ENCODE assay signal across 1 cellular context in the genomic region with DNA sequence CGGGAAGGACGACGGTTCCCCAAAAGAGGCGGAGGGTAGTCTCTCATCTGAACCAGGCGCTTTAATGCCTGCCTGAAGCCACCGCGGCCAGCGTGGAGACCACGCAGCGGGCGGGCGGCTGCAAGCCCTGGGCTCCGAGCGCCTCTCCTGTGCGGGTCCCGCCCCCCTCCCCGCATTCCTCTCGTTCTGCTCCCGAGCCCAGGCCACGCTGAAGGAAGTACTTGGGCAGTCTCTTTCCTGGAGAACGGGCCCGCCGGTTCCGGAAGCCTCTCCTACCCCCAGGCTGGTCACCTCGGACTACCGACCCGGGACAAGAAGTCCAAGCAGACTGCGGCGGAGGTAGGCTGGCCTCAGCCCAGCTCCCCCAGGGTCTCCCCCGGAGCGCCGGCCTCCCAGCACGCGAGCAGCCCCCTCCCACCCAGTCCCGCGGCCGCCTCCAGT.
TF ChIP-seq lines count a peak whose summit lies in the region.

No MANE protein-coding gene starts in this region.

TF ChIP-seq in HepG2, 621 proteins besides CTCF, POLR2A, EP300 and RAD21 (continued from another document):
- TF ChIP-seq PRDM15 (CRISPR knock-in tag; IDR thresholded peaks at IDR 0.05): no peak
- peak; percentile 44; the same call in 1 of the 2 replicates for TF ChIP-seq NR0B2 (CRISPR knock-in tag; IDR thresholded peaks at IDR 0.05)
- no peak for TF ChIP-seq RFX5 (IDR thresholded peaks at IDR 0.05; ENCODE audit: low read depth, low read length)
- TF ChIP-seq ZNF432 (CRISPR knock-in tag; IDR thresholded peaks at IDR 0.05; ENCODE audit: borderline replicate concordance): no peak
- TF ChIP-seq TIGD3 (CRISPR knock-in tag; IDR thresholded peaks at IDR 0.05; ENCODE audit: borderline replicate concordance): no peak
- peak; percentile 7; the same call in 1 of the 2 replicates for TF ChIP-seq ZC3H13 (CRISPR knock-in tag; IDR thresholded peaks at IDR 0.05)
- TF ChIP-seq, protein P1, sequence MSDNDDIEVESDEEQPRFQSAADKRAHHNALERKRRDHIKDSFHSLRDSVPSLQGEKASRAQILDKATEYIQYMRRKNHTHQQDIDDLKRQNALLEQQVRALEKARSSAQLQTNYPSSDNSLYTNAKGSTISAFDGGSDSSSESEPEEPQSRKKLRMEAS (IDR thresholded peaks at IDR 0.05): peak; percentile 2; the same call in 1 of the 2 replicates
- TF ChIP-seq, protein P2, sequence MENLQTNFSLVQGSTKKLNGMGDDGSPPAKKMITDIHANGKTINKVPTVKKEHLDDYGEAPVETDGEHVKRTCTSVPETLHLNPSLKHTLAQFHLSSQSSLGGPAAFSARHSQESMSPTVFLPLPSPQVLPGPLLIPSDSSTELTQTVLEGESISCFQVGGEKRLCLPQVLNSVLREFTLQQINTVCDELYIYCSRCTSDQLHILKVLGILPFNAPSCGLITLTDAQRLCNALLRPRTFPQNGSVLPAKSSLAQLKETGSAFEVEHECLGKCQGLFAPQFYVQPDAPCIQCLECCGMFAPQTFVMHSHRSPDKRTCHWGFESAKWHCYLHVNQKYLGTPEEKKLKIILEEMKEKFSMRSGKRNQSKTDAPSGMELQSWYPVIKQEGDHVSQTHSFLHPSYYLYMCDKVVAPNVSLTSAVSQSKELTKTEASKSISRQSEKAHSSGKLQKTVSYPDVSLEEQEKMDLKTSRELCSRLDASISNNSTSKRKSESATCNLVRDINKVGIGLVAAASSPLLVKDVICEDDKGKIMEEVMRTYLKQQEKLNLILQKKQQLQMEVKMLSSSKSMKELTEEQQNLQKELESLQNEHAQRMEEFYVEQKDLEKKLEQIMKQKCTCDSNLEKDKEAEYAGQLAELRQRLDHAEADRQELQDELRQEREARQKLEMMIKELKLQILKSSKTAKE (CRISPR knock-in tag; IDR thresholded peaks at IDR 0.05; ENCODE audit: borderline replicate concordance): no peak
- 0 out of 2 replicates have a peak, but pooled peaks have one; percentile 0 for TF ChIP-seq ZFP36L1 (CRISPR knock-in tag; IDR thresholded peaks at IDR 0.05)
- no peak for TF ChIP-seq MBD4 (IDR thresholded peaks at IDR 0.05; ENCODE audit: borderline replicate concordance, low read length)
- TF ChIP-seq SP1 (IDR thresholded peaks at IDR 0.05): no peak
- TF ChIP-seq SP1 (CRISPR knock-in tag; IDR thresholded peaks at IDR 0.05): no peak
- no peak for TF ChIP-seq SNRNP70 (IDR thresholded peaks at IDR 0.05; ENCODE audit: low read depth, low read length)
- TF ChIP-seq NR2C2 (CRISPR knock-in tag; IDR thresholded peaks at IDR 0.05; ENCODE audit: borderline replicate concordance): 0 out of 2 replicates have a peak, but pooled peaks have one; percentile 21
- no peak for TF ChIP-seq ZNF496 (CRISPR knock-in tag; IDR thresholded peaks at IDR 0.05; ENCODE audit: insufficient replicate concordance)
- TF ChIP-seq UBTF (CRISPR knock-in tag; IDR thresholded peaks at IDR 0.05): peak; percentile 9; the same call in 1 of the 2 replicates
